In genomic region chr2:16290311-16291020, GRCh38 we compare ENCODE assay signal across 27 cellular contexts.
DNase-seq lines count a peak whose midpoint lies in the region; FAIRE-seq and TF ChIP-seq lines count a peak whose summit lies in the region.
"Had no signal": no experiment of that assay in that cellular context is flagged by ENCODE, and none has a peak within 500 bp of the region (broad histone marks: within the 10 kb centered on the region; RNA-seq: fewer than 3 reads in every experiment).

No MANE protein-coding gene starts in this region.

- no peak overlapping the region for H2BK120ac ChIP-seq in mesendoderm (ENCODE audit: low read depth, low read length)

- H3K9me3 Mint-ChIP-seq in type B pancreatic cell, result peaks cover 12% of the 10 kb centered on the region
- H3K9me3 Mint-ChIP-seq: CD14-positive monocyte; CD4-positive, CD25-positive, alpha-beta regulatory T cell had no signal

- no peak overlapping the region for H3K27ac Mint-ChIP-seq in type B pancreatic cell
- H3K27ac Mint-ChIP-seq: B cell; CD14-positive monocyte; CD4-positive, alpha-beta memory T cell; CD4-positive, CD25-positive, alpha-beta regulatory T cell; CD8-positive, alpha-beta memory T cell had no signal

- H3K4me3 Mint-ChIP-seq in type B pancreatic cell, result no peak overlapping the region
- H3K4me3 Mint-ChIP-seq: B cell; CD14-positive monocyte; CD4-positive, alpha-beta memory T cell; CD4-positive, CD25-positive, alpha-beta regulatory T cell; CD8-positive, alpha-beta memory T cell had no signal

- H4K5ac ChIP-seq in mesendoderm (ENCODE audit: low read length), result no peak overlapping the region

- H3K27me3 Mint-ChIP-seq in type B pancreatic cell, result no peaks in the 10 kb centered on the region
- H3K27me3 Mint-ChIP-seq: CD4-positive, alpha-beta memory T cell; CD4-positive, CD25-positive, alpha-beta regulatory T cell had no signal

- H3K27me3 ChIP-seq in endothelial cell of umbilical vein (ENCODE audit: control insufficient read depth in 2 of 2, insufficient read depth in 2 of 2, low read length in 2 of 2), result no peaks in the 10 kb centered on the region
- H3K27me3 ChIP-seq in mesendoderm (ENCODE audit: insufficient read depth, low read length, poor library complexity), result no peaks in the 10 kb centered on the region
- H3K27me3 ChIP-seq: BLaER1 had no signal

- H3K4me2 ChIP-seq in endothelial cell of umbilical vein (ENCODE audit: insufficient read depth, low read length), result no peak overlapping the region
- H3K4me2 ChIP-seq in mesendoderm (ENCODE audit: low read length), result no peak overlapping the region
- H3K4me2 ChIP-seq: A549, BLaER1 had no signal

- TF ChIP-seq CTCF in endothelial cell of umbilical vein (IDR thresholded peaks at IDR 0.05; ENCODE audit: extremely low read depth in 1 of 2, insufficient read depth in 1 of 2, low read depth in 1 of 2, low read length in 2 of 2) (no peak), type B pancreatic cell (conservative IDR thresholded peaks at IDR 0.05) (no peak)

- H3K4me1 ChIP-seq in endothelial cell of umbilical vein (ENCODE audit: control insufficient read depth, extremely low read depth, insufficient read depth, low read length) (no peaks in the 10 kb centered on the region), mesendoderm (ENCODE audit: control insufficient read depth, low read depth, low read length) (no peaks in the 10 kb centered on the region)
- H3K4me1 ChIP-seq: A549 had no signal

- TF ChIP-seq POLR2A in endothelial cell of umbilical vein (IDR thresholded peaks at IDR 0.05; ENCODE audit: low read depth, low read length), result no peak

- no peak overlapping the region for H3K18ac ChIP-seq in mesendoderm (ENCODE audit: low read length)

- H3K36me3 ChIP-seq in endothelial cell of umbilical vein (ENCODE audit: control insufficient read depth in 2 of 2, extremely low read depth in 1 of 2, insufficient read depth in 2 of 2, low read length in 2 of 2) (no peaks in the 10 kb centered on the region), mesendoderm (ENCODE audit: control insufficient read depth, insufficient read depth, low read length) (no peaks in the 10 kb centered on the region)
- H3K36me3 ChIP-seq: BLaER1 had no signal

- no peaks in the 10 kb centered on the region for H3K79me2 ChIP-seq in endothelial cell of umbilical vein (ENCODE audit: control insufficient read depth, insufficient read depth, low read length)
- H3K79me2 ChIP-seq in mesendoderm (ENCODE audit: control insufficient read depth, insufficient read depth, low read length), result no peaks in the 10 kb centered on the region

- H3K9me1 ChIP-seq in endothelial cell of umbilical vein (replicated peaks; ENCODE audit: control insufficient read depth, extremely low read depth, insufficient read depth, low read length), result no peaks in the 10 kb centered on the region

- H2BK5ac ChIP-seq in mesendoderm (ENCODE audit: low read length), result no peak overlapping the region

- no peak overlapping the region for H2AK5ac ChIP-seq in mesendoderm (ENCODE audit: low read length)

- no peaks in the 10 kb centered on the region for H3K36me3 Mint-ChIP-seq in type B pancreatic cell
- H3K36me3 Mint-ChIP-seq: CD14-positive monocyte; CD4-positive, alpha-beta memory T cell; CD4-positive, CD25-positive, alpha-beta regulatory T cell; CD8-positive, alpha-beta memory T cell had no signal

- H3K27ac ChIP-seq in endothelial cell of umbilical vein (ENCODE audit: insufficient read depth, low read depth, low read length) (no peak overlapping the region), mesendoderm (ENCODE audit: low read depth, low read length) (no peak overlapping the region)
- H3K27ac ChIP-seq: A549, BLaER1 had no signal

- no peaks in the 10 kb centered on the region for H4K20me1 ChIP-seq in endothelial cell of umbilical vein (replicated peaks; ENCODE audit: control insufficient read depth, extremely low read depth, insufficient read depth, low read length)
- H4K20me1 ChIP-seq: BLaER1 had no signal

- DNase-seq in NCI-H526 treated with DMSO at 0.1 percent for 48 hours (lab: John Stamatoyannopoulos, UW) (peak; percentile 1), endothelial cell of umbilical vein (ENCODE audit: low read depth, low spot score) (no peak), mesendoderm (no peak), type B pancreatic cell (ENCODE audit: extremely low spot score, unreplicated experiment) (no peak), NCI-H446 treated with DMSO at 0.1 percent for 48 hours (lab: John Stamatoyannopoulos, UW) (no peak)
- no peak for DNase-seq in stimulated activated CD4-positive, alpha-beta T cell treated with anti-CD3 and anti-CD28 coated beads, Interleukin-12 subunit alpha, Interleukin-12 subunit beta, amount 100 ng/mL, for 4 hours
- DNase-seq: 8988T; AML-193; C1 segment of cervical spinal cord; CD4-positive, alpha-beta memory T cell; CD4-positive, CD25-positive, alpha-beta regulatory T cell; CD8-positive, alpha-beta memory T cell; COR-L47; DMS 273 treated with DMSO at 0.1 percent for 48 hours; DMS153; DMS53; DMS79; DND-41; EL; GDM1 had no signal

- CTCF ChIA-PET in endothelial cell of umbilical vein (lab: Charles Lee), result no interaction called here

- BruUV-seq in endothelial cell of umbilical vein (replicated peaks; lab: Mats Ljungman, UMichigan), result no TSS peak

- H3K9me3 ChIP-seq in endothelial cell of umbilical vein (replicated peaks; ENCODE audit: control insufficient read depth, insufficient read depth, low read length), result no peaks in the 10 kb centered on the region
- H3K9me3 ChIP-seq: A549, BLaER1 had no signal

- H4K8ac ChIP-seq in mesendoderm (ENCODE audit: low read depth, low read length), result no peak overlapping the region

- H3K56ac ChIP-seq in mesendoderm (ENCODE audit: low read length), result no peak overlapping the region

- POLR2A ChIA-PET in endothelial cell of umbilical vein (lab: Charles Lee), result no interaction called here

- H3K4ac ChIP-seq in mesendoderm (ENCODE audit: low read depth, low read length), result peak overlapping the region; percentile 75

- no CpG with 5 or more reads among the region's 8 CpGs for WGBS in mesendoderm (ENCODE audit: extremely low coverage, insufficient coverage, low lambda C conversion rate)

- H3K9ac ChIP-seq in endothelial cell of umbilical vein (replicated peaks; ENCODE audit: extremely low read depth, insufficient read depth, low read length) (no peak overlapping the region), mesendoderm (ENCODE audit: low read length) (no peak overlapping the region)
- H3K9ac ChIP-seq: BLaER1 had no signal

- dilution Hi-C loops in endothelial cell of umbilical vein (cut with MboI; ENCODE audit: extremely low pct_ligation_motif_present, low sequenced_read_pairs), result no loop called here

- H3K23ac ChIP-seq in mesendoderm (ENCODE audit: low read length), result no peak overlapping the region

- FAIRE-seq in endothelial cell of umbilical vein (lab: Jason Lieb, UNC), result peak; percentile 33
- FAIRE-seq: A549, GM12878, GM12892, GM18507 had no signal

- no peaks in the 10 kb centered on the region for H3K79me1 ChIP-seq in mesendoderm (ENCODE audit: low read length)

- H2AFZ ChIP-seq in endothelial cell of umbilical vein (ENCODE audit: low read depth, low read length), result no peak overlapping the region

- H2BK15ac ChIP-seq in mesendoderm (replicated peaks; ENCODE audit: low read depth), result no peak overlapping the region

- no peak overlapping the region for H3K4me3 ChIP-seq in endothelial cell of umbilical vein (replicated peaks in 1 of 3; ENCODE audit: insufficient read depth in 1 of 3, low read depth in 1 of 3, low read length in 3 of 3)
- H3K4me3 ChIP-seq in mesendoderm (ENCODE audit: low read length), result no peak overlapping the region
- H3K4me3 ChIP-seq: A549, BLaER1, GM12878 had no signal

- intact Hi-C loops in endothelial cell of umbilical vein (cut with micrococcal nuclease), result no loop called here

- peaks cover 24% of the 10 kb centered on the region for H3K4me1 Mint-ChIP-seq in type B pancreatic cell (ENCODE audit: unreplicated experiment)
- H3K4me1 Mint-ChIP-seq: B cell; CD14-positive monocyte; CD4-positive, alpha-beta memory T cell; CD4-positive, CD25-positive, alpha-beta regulatory T cell; CD8-positive, alpha-beta memory T cell had no signal

TF ChIP-seq in endothelial cell of umbilical vein, 7 proteins besides CTCF, POLR2A, EP300 and RAD21:
- TF ChIP-seq JUN (IDR thresholded peaks at IDR 0.05; ENCODE audit: borderline replicate concordance, insufficient read depth, insufficient read length, low read depth) (no peak), POLR2AphosphoS5 (IDR thresholded peaks at IDR 0.05; ENCODE audit: insufficient read depth, low read depth, low read length) (no peak), GATA2 (IDR thresholded peaks at IDR 0.05; ENCODE audit: insufficient read depth, insufficient read length, low read depth, low read length) (no peak), MYC (IDR thresholded peaks at IDR 0.05; ENCODE audit: low read depth, low read length) (no peak), MAX (IDR thresholded peaks at IDR 0.05; ENCODE audit: insufficient read depth, insufficient read length) (no peak), FOS (IDR thresholded peaks at IDR 0.05; ENCODE audit: borderline replicate concordance, insufficient read depth, low read length) (no peak), EZH2 (IDR thresholded peaks at IDR 0.05; ENCODE audit: borderline replicate concordance, low read depth, low read length, severe bottlenecking) (no peak)
TF ChIP-seq in endothelial cell of umbilical vein: peak in this region for 0.
